ENCODE assay signal across 23 cellular contexts in genomic region chr2:45732436-45732835, GRCh38.
"Had no signal": no experiment of that assay in that cellular context is flagged by ENCODE, and none has a peak within 500 bp of the region (broad histone marks: within the 10 kb centered on the region; RNA-seq: fewer than 3 reads in every experiment).

No MANE protein-coding gene starts in this region.

- H3K4me2 ChIP-seq: PC-9 had no signal

- H3K27ac ChIP-seq: PC-9, Peyer's patch, SJCRH30 had no signal

- H3K9me3 ChIP-seq: MG63, Peyer's patch, SJCRH30 had no signal

- ATAC-seq: Right ventricle myocardium inferior, SK-N-SH treated with all-trans-retinoic acid at 6 μM for 48 hours had no signal

- DNase-seq: Karpas-422, KG1, MG63, NCI-H1092, NCI-H1105 treated with DMSO at 0.1 percent for 48 hours, NCI-H1417 treated with DMSO at 0.1 percent for 48 hours, NCI-H146, NCI-H1694 treated with DMSO at 0.1 percent for 48 hours, NCI-H1930, NCI-H2081, NCI-H2107, NCI-H2227 treated with DMSO at 0.1 percent for 48 hours, NCI-H524, NCI-H526 treated with DMSO at 0.1 percent for 48 hours, NCI-H748 treated with DMSO at 0.1 percent for 48 hours, OCI-M1, PC-9, Peyer's patch, SHP77 treated with DMSO at 0.1 percent for 48 hours, SJCRH30, T-helper 1 cell had no signal

- H2AFZ ChIP-seq: PC-9 had no signal

- H3K36me3 ChIP-seq: MG63, Peyer's patch, SJCRH30 had no signal

- H3K4me1 ChIP-seq: SJCRH30 had no signal

- H3K27me3 ChIP-seq: MG63, Peyer's patch, SJCRH30 had no signal

- H3K4me3 ChIP-seq: MG63, PC-9, Peyer's patch, SJCRH30 had no signal
